ENCODE assay signal across 14 cellular contexts in genomic region chr2:71856709-71857525, GRCh38.
DNase-seq lines count a peak whose midpoint lies in the region; ATAC-seq, FAIRE-seq and TF ChIP-seq lines count a peak whose summit lies in the region.
"Had no signal": no experiment of that assay in that cellular context is flagged by ENCODE, and none has a peak within 500 bp of the region (broad histone marks: within the 10 kb centered on the region; RNA-seq: fewer than 3 reads in every experiment).

No MANE protein-coding gene starts in this region.

- no peaks in the 10 kb centered on the region for H3K9me3 ChIP-seq in SK-N-SH
- H3K9me3 ChIP-seq: psoas muscle had no signal

- H3K79me2 ChIP-seq in GM23338 (replicated peaks; ENCODE audit: insufficient read depth) (no peaks in the 10 kb centered on the region), SK-N-SH (ENCODE audit: insufficient read depth) (no peaks in the 10 kb centered on the region)
- H3K79me2 ChIP-seq: hepatocyte had no signal

- no peak for TF ChIP-seq POLR2A in GM12891 (IDR thresholded peaks at IDR 0.05; ENCODE audit: low read depth, low read length)

- H3K36me3 Mint-ChIP-seq in GM23338 (ENCODE audit: low read depth) = no peaks in the 10 kb centered on the region

- TF ChIP-seq EP300 in SK-N-SH (IDR thresholded peaks at IDR 0.05; ENCODE audit: borderline replicate concordance in 1 of 2, low read depth in 1 of 2, low read length in 1 of 2) = no peak

- H3K9ac ChIP-seq in SK-N-SH = no peak overlapping the region

- H3K4me1 Mint-ChIP-seq in GM23338 = no peaks in the 10 kb centered on the region

- DNase-seq in A172 (ENCODE audit: low spot score) (peak; percentile 18), GM23338 (ENCODE audit: low spot score) (peak; percentile 46), SK-N-SH (no peak), fibroblast of villous mesenchyme (ENCODE audit: low read depth) (peak; percentile 4), germinal center (ENCODE audit: low spot score) (no peak), GM12891 (ENCODE audit: insufficient read length, low spot score) (no peak)
- no peak for DNase-seq in stimulated activated naive CD4-positive, alpha-beta T cell treated with Interleukin-2 at 50 U/mL for 16 hours (lab: John Stamatoyannopoulos, UW)
- DNase-seq: aorta; NCI-H2081; psoas muscle; stimulated activated CD4-positive, alpha-beta T cell treated with anti-CD3 and anti-CD28 coated beads, Interleukin-2, amount 100 ng/mL, for 48 hours had no signal

- H3K27ac Mint-ChIP-seq in GM23338 = no peak overlapping the region
- H3K27ac Mint-ChIP-seq: stimulated activated naive CD8-positive, alpha-beta T cell treated with anti-CD3 and anti-CD28 coated beads, Interleukin-15, Interleukin-2, amounts not matched to agents 100 ng/mL and 50 ng/mL, for 24 hours had no signal

- H3K9me3 Mint-ChIP-seq in GM23338 = peaks cover 3% of the 10 kb centered on the region; the same call in 1 of the 3 replicates
- H3K9me3 Mint-ChIP-seq: stimulated activated naive CD8-positive, alpha-beta T cell treated with anti-CD3 and anti-CD28 coated beads, Interleukin-15, Interleukin-2, amounts not matched to agents 100 ng/mL and 50 ng/mL, for 24 hours had no signal

- TF ChIP-seq CTCF in GM23338 (conservative IDR thresholded peaks at IDR 0.05; ENCODE audit: low read depth in 2 of 2) (no peak), SK-N-SH (IDR thresholded peaks at IDR 0.05) (no peak), fibroblast of villous mesenchyme (IDR thresholded peaks at IDR 0.05; ENCODE audit: insufficient read depth, low read depth, low read length) (no peak)

- H3F3A ChIP-seq in GM23338 (replicated peaks; ENCODE audit: low read depth) = no peaks in the 10 kb centered on the region
- H3F3A ChIP-seq in SK-N-SH (replicated peaks; ENCODE audit: insufficient read depth) = no peaks in the 10 kb centered on the region

- H2AFZ ChIP-seq in GM23338 (no peak overlapping the region), SK-N-SH (ENCODE audit: low read depth) (no peak overlapping the region)
- H2AFZ ChIP-seq: hepatocyte had no signal

- H3K36me3 ChIP-seq in GM23338 (ENCODE audit: insufficient read depth) (no peaks in the 10 kb centered on the region), SK-N-SH (replicated peaks in 1 of 2; ENCODE audit: control insufficient read depth in 1 of 2, insufficient read depth in 2 of 2, low read length in 1 of 2) (no peaks in the 10 kb centered on the region)

- ATAC-seq in GM23338 (peak; percentile 36), GM21825 (IDR thresholded peaks at IDR 0.05; ENCODE audit: unreplicated experiment) (no peak)

- no peak for TF ChIP-seq RAD21 in SK-N-SH (IDR thresholded peaks at IDR 0.05; ENCODE audit: low read length)

- H3K4me3 ChIP-seq in GM23338 = no peak overlapping the region
- H3K4me3 ChIP-seq in SK-N-SH (ENCODE audit: low read depth in 2 of 2, low read length in 1 of 2) = no peak overlapping the region
- no peak overlapping the region for H3K4me3 ChIP-seq in fibroblast of villous mesenchyme (ENCODE audit: low read depth, low read length)
- H3K4me3 ChIP-seq: hepatocyte, psoas muscle had no signal

- no peak for FAIRE-seq in GM12891 (lab: Jason Lieb, UNC)

- H3K4me2 ChIP-seq in GM23338 = no peak overlapping the region
- H3K4me2 ChIP-seq in SK-N-SH = no peak overlapping the region
- H3K4me2 ChIP-seq: hepatocyte had no signal

- no peak overlapping the region for H3K27ac ChIP-seq in GM23338 (ENCODE audit: low read depth)
- no peak overlapping the region for H3K27ac ChIP-seq in SK-N-SH (ENCODE audit: low read depth in 2 of 2, low read length in 1 of 2)
- H3K27ac ChIP-seq: hepatocyte, psoas muscle had no signal

- H3K4me1 ChIP-seq in GM23338 (ENCODE audit: insufficient read depth) (no peaks in the 10 kb centered on the region), SK-N-SH (ENCODE audit: control insufficient read depth in 1 of 2, insufficient read depth in 2 of 2, low read depth in 1 of 2, low read length in 1 of 2) (peaks cover 0 to 7% of the 10 kb centered on the region in 2 experiments; a peak in 1 of 4 replicates)
- H3K4me1 ChIP-seq: psoas muscle had no signal

- peaks cover 2% of the 10 kb centered on the region for H3K27me3 Mint-ChIP-seq in GM23338 (ENCODE audit: insufficient read depth, low read depth, poor library complexity)
- H3K27me3 Mint-ChIP-seq: stimulated activated naive CD8-positive, alpha-beta T cell treated with anti-CD3 and anti-CD28 coated beads, Interleukin-15, Interleukin-2, amounts not matched to agents 100 ng/mL and 50 ng/mL, for 24 hours had no signal

- H3K27me3 ChIP-seq in GM23338 (ENCODE audit: insufficient read depth) (no peaks in the 10 kb centered on the region), SK-N-SH (ENCODE audit: insufficient read depth) (no peaks in the 10 kb centered on the region)
- H3K27me3 ChIP-seq: hepatocyte had no signal

- 41% methylated on average over 10 of the region's 10 CpGs for WGBS in SK-N-SH (ENCODE audit: low lambda C conversion rate)

- CTCF ChIA-PET in SK-N-SH (lab: Yijun Ruan, JAX) = interaction anchor here (1.5 to 1.8 kb wide), 2 partner anchors 14 to 16 kb away, joined by 3 to 5 read pairs; no protein-coding TSS in a partner anchor

- H3K9me2 ChIP-seq in GM23338 (ENCODE audit: insufficient read depth) = no peaks in the 10 kb centered on the region
- H3K9me2 ChIP-seq in SK-N-SH = no peaks in the 10 kb centered on the region

- no peak overlapping the region for H3K4me3 Mint-ChIP-seq in GM23338
- H3K4me3 Mint-ChIP-seq: stimulated activated naive CD8-positive, alpha-beta T cell treated with anti-CD3 and anti-CD28 coated beads, Interleukin-15, Interleukin-2, amounts not matched to agents 100 ng/mL and 50 ng/mL, for 24 hours had no signal

- H4K20me1 ChIP-seq in GM23338 (replicated peaks; ENCODE audit: insufficient read depth) (no peaks in the 10 kb centered on the region), SK-N-SH (ENCODE audit: insufficient read depth) (no peaks in the 10 kb centered on the region)

- POLR2A ChIA-PET in SK-N-SH (lab: Yijun Ruan, JAX) = no interaction called here

TF ChIP-seq in GM23338, 12 proteins besides CTCF, POLR2A, EP300 and RAD21 (continues in another document):
- TF ChIP-seq ZNF114 (CRISPR knock-in tag; IDR thresholded peaks at IDR 0.05) = no peak
- no peak for TF ChIP-seq POLR2AphosphoS5 (IDR thresholded peaks at IDR 0.05; ENCODE audit: low read depth)
- TF ChIP-seq JUNB (IDR thresholded peaks at IDR 0.05; ENCODE audit: unreplicated experiment) = no peak

TF ChIP-seq in SK-N-SH, 30 proteins besides CTCF, POLR2A, EP300 and RAD21 (continues in another document):
- TF ChIP-seq RCOR1 (IDR thresholded peaks at IDR 0.05; ENCODE audit: low read length) = no peak
- peak; percentile 96 for TF ChIP-seq REST (IDR thresholded peaks at IDR 0.05; ENCODE audit: low read depth, low read length)

TF ChIP-seq in GM12891, 5 proteins besides CTCF, POLR2A, EP300 and RAD21:
- no peak for TF ChIP-seq TAF1 (IDR thresholded peaks at IDR 0.05; ENCODE audit: low read depth, low read length)
- TF ChIP-seq POLR2AphosphoS5 (IDR thresholded peaks at IDR 0.05; ENCODE audit: low read depth, low read length) = no peak
- TF ChIP-seq SPI1 (IDR thresholded peaks at IDR 0.05; ENCODE audit: low read depth, low read length) = no peak
- TF ChIP-seq PAX5 (IDR thresholded peaks at IDR 0.05; ENCODE audit: insufficient read depth, low read length, severe bottlenecking) = no peak
- no peak for TF ChIP-seq POU2F2 (IDR thresholded peaks at IDR 0.05; ENCODE audit: low read depth, low read length)

Comparison
In these comparisons a context has a peak if more than half of its experiments do, and no peak if none do; other contexts are left out.
1. DNase-seq: peak in A172 (single experiment), GM23338 (single experiment) and fibroblast of villous mesenchyme (single experiment); none in SK-N-SH (single experiment), stimulated activated naive CD4-positive, alpha-beta T cell treated with Interleukin-2 at 50 U/mL for 16 hours (single experiment), germinal center (single experiment) and GM12891 (single experiment).